In the genomic region with DNA sequence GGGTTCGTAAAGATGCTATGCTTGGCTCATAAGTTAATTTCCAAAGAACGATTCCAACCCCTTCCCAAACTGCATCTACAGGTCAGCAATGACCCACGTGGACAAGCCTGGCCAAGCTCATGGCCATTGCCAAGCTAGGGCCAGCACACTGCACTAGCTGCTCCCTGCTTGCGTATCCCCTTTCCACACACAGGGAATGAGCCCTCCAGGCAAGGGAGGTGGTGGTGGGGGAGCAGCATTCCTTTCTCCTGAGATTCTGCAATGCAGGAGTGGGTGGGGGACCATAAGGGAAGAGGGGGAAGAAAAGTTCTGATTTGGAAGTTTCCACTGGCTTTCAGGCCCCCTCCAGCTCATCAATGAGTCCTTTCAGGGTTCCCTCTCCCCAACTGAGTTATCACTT, we compare ENCODE assay signal across 12 cellular contexts.
"Had no signal": no experiment of that assay in that cellular context is flagged by ENCODE, and none has a peak within 500 bp of the region (broad histone marks: within the 10 kb centered on the region; RNA-seq: fewer than 3 reads in every experiment).

No MANE protein-coding gene starts in this region.

- H3K4me3 ChIP-seq: adrenal gland, colonic mucosa, heart right ventricle, left ventricle myocardium inferior, tibial artery had no signal

- DNase-seq: activated CD4-positive, alpha-beta T cell treated with anti-CD3 and anti-CD28 coated beads for 4 hours; activated T-cell treated with anti-CD3 and anti-CD28 coated beads, Interleukin-2, amount 50 U/mL, for 48 hours; adrenal gland; caudate nucleus; colonic mucosa; heart right ventricle; kidney; left ventricle myocardium inferior; T1000; tibial artery had no signal

- H3K9ac ChIP-seq: parathyroid adenoma had no signal

- H3K79me2 ChIP-seq: parathyroid adenoma had no signal

- H3K27me3 ChIP-seq: adrenal gland, colonic mucosa, heart right ventricle, tibial artery had no signal

- H2AFZ ChIP-seq: parathyroid adenoma had no signal

- H3K36me3 ChIP-seq: adrenal gland, colonic mucosa had no signal

- FAIRE-seq: frontal cortex, kidney had no signal

- H3K27ac ChIP-seq: adrenal gland, colonic mucosa, heart right ventricle, left ventricle myocardium inferior, parathyroid adenoma, tibial artery had no signal

- H3K9me3 ChIP-seq: adrenal gland, colonic mucosa, heart right ventricle, left ventricle myocardium inferior, tibial artery had no signal

- H3K4me1 ChIP-seq: adrenal gland, parathyroid adenoma, tibial artery had no signal

- ATAC-seq: heart right ventricle had no signal
